Comparison of ENCODE assay signal across 9 cellular contexts in genomic region chr21:33948951-33949444, GRCh38. TPM values are rescaled to one million over a fixed set of nuclear protein-coding genes. Genes with fewer than 3 reads are reported as not detected.
DNase-seq lines count a peak whose midpoint lies in the region; ATAC-seq and TF ChIP-seq lines count a peak whose summit lies in the region.
"Had no signal": no experiment of that assay in that cellular context is flagged by ENCODE, and none has a peak within 500 bp of the region (broad histone marks: within the 10 kb centered on the region; RNA-seq: fewer than 3 reads in every experiment).

No MANE protein-coding gene starts in this region.

- peaks cover 27% of the 10 kb centered on the region for H3K36me3 Mint-ChIP-seq in activated naive CD8-positive, alpha-beta T cell treated with anti-CD3 and anti-CD28 coated beads, Interleukin-2, amount 50 U/mL, for 24 hours (ENCODE audit: low read depth)

- H3K27ac ChIP-seq in left ventricle myocardium inferior (replicated peaks) (peak overlapping the region; percentile 59), muscle layer of duodenum (ENCODE audit: low read length) (peak overlapping the region; percentile 12), uterus (peak overlapping the region; percentile 87 to 92)

- peaks cover 87% of the 10 kb centered on the region for H3K4me1 Mint-ChIP-seq in activated naive CD8-positive, alpha-beta T cell treated with anti-CD3 and anti-CD28 coated beads, Interleukin-2, amount 50 U/mL, for 24 hours

- ATAC-seq in left ventricle myocardium superior (no peak), HG03432 (IDR thresholded peaks at IDR 0.05; ENCODE audit: unreplicated experiment) (no peak), HG03521 (IDR thresholded peaks at IDR 0.05; ENCODE audit: unreplicated experiment) (no peak)
- ATAC-seq in activated naive CD8-positive, alpha-beta T cell treated with anti-CD3 and anti-CD28 coated beads, Interleukin-2, amount 50 U/mL, for 24 hours: no peak

- peaks cover 4% of the 10 kb centered on the region for H3K27me3 Mint-ChIP-seq in activated naive CD8-positive, alpha-beta T cell treated with anti-CD3 and anti-CD28 coated beads, Interleukin-2, amount 50 U/mL, for 24 hours

- H3K36me3 ChIP-seq in left ventricle myocardium inferior: no peaks in the 10 kb centered on the region
- H3K36me3 ChIP-seq in muscle layer of duodenum (ENCODE audit: control insufficient read depth in 1 of 2, insufficient read depth in 2 of 2, low read length in 2 of 2): no peaks in the 10 kb centered on the region
- no peaks in the 10 kb centered on the region for H3K36me3 ChIP-seq in uterus

- TF ChIP-seq POLR2A in uterus (IDR thresholded peaks at IDR 0.05): no peak

- peaks cover 17% of the 10 kb centered on the region for H3K9me3 Mint-ChIP-seq in activated naive CD8-positive, alpha-beta T cell treated with anti-CD3 and anti-CD28 coated beads, Interleukin-2, amount 50 U/mL, for 24 hours

- H3K4me3 ChIP-seq in left ventricle myocardium inferior (no peak overlapping the region), muscle layer of duodenum (ENCODE audit: low read depth in 1 of 2, low read length in 2 of 2) (no peak overlapping the region), uterus (no peak overlapping the region)

- H3K27me3 ChIP-seq in left ventricle myocardium inferior (ENCODE audit: low read depth) (no peaks in the 10 kb centered on the region), muscle layer of duodenum (ENCODE audit: low read depth, low read length) (no peaks in the 10 kb centered on the region), uterus (no peaks in the 10 kb centered on the region)

- H3K4me1 ChIP-seq in left ventricle myocardium inferior: peaks cover 16% of the 10 kb centered on the region
- H3K4me1 ChIP-seq in muscle layer of duodenum (ENCODE audit: control insufficient read depth in 1 of 2, insufficient read depth in 2 of 2, low read length in 2 of 2): peaks cover 11 to 18% of the 10 kb centered on the region in 2 donors
- H3K4me1 ChIP-seq in uterus: peaks cover 0 to 14% of the 10 kb centered on the region in 2 donors

- no peak for DNase-seq in left ventricle myocardium inferior
- no peak for DNase-seq in left ventricle myocardium superior
- no peak for DNase-seq in activated naive CD8-positive, alpha-beta T cell treated with anti-CD3 and anti-CD28 coated beads, Interleukin-2, amount 50 U/mL, for 24 hours
- DNase-seq in uterus: no peak
- DNase-seq in superior temporal gyrus (ENCODE audit: extremely low spot score): no peak
- DNase-seq: GOT3 had no signal

- TF ChIP-seq CTCF in left ventricle myocardium inferior (IDR thresholded peaks at IDR 0.05; ENCODE audit: borderline replicate concordance) (no peak), uterus (IDR thresholded peaks at IDR 0.05) (no peak)

- H3K27ac Mint-ChIP-seq in activated naive CD8-positive, alpha-beta T cell treated with anti-CD3 and anti-CD28 coated beads, Interleukin-2, amount 50 U/mL, for 24 hours: peak overlapping the region; percentile 100

- H3K9me3 ChIP-seq in left ventricle myocardium inferior (replicated peaks) (peaks cover 8% of the 10 kb centered on the region), muscle layer of duodenum (ENCODE audit: control insufficient read depth in 1 of 2, low read length in 2 of 2) (no peaks in the 10 kb centered on the region), uterus (no peaks in the 10 kb centered on the region)

- intact Hi-C loops in left ventricle myocardium inferior (cut with micrococcal nuclease) (no loop called here), left ventricle myocardium superior (cut with micrococcal nuclease) (no loop called here), uterus (cut with DNase I; ENCODE audit: low total_unique reads) (loop anchor here (10.0 kb wide), 1 partner anchor 126 kb away; the partner anchor contains the start of genes MRPS6 and SLC5A3)

- H3K4me3 Mint-ChIP-seq in activated naive CD8-positive, alpha-beta T cell treated with anti-CD3 and anti-CD28 coated beads, Interleukin-2, amount 50 U/mL, for 24 hours: peak overlapping the region; percentile 72

RNA-seq across cellular contexts. Expression of gene ATP5PO, which starts 33.4 kb away (rescaled TPM):
- total RNA-seq in left ventricle myocardium inferior (780 TPM), left ventricle myocardium superior (850 TPM), uterus (100 to 1,000 TPM; 119 to 324 (median 148) TPM)

Comparison
In these comparisons a context has a peak if more than half of its experiments do, and no peak if none do; other contexts are left out.
1. H3K27ac ChIP-seq: peak in every context shown above with its lines; median percentile 90 in uterus; 59 in left ventricle myocardium inferior; 12 in muscle layer of duodenum.